ENCODE assay signal across 18 cellular contexts in the genomic region with DNA sequence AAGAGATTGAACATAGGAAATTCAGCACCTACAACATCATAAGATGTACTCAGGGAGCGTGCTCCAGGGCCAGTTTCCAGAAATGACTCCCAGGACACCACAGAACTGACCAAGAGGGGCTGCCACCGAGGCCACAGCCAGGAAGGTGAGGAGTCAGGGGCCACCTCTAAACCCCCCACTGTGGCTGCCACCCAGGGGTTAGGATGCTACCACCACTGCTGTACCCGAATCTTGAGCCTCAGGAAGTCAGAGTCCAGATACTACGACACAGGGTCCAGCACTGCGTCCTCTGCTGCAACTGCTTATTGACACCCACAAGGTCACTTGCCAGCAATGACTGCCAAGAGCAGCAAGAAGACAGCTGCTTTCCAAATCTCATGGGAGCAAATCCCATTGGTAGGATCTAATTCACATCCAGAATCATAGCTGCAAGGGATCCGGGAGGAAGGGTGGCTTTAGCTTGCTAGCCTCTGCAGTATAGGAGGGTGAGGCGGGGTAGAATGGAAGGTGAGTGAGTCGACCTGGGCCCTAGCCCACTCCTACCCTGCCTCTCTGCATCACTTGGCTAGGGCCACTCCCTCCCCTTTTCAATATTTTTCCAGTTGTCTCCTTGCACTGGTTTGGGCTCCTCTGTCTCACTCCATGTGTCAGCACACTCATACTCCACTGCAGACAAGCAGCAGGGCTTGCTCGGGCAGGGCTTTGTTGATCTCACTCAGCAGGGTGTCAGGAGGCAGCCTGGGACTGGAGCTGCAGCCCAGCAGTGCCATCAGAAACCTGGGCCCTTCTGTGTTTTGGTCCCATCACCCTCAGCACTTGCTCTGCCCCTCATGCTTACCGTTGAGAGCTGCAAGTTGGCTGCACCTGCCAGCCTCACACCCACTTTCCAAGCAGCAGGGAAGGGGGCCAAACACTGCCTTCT. TPM values are rescaled to one million over a fixed set of nuclear protein-coding genes. Genes with fewer than 3 reads are reported as not detected.
"Had no signal": no experiment of that assay in that cellular context is flagged by ENCODE, and none has a peak within 500 bp of the region (broad histone marks: within the 10 kb centered on the region; RNA-seq: fewer than 3 reads in every experiment).

No MANE protein-coding gene starts in this region.

- H3K4me3 ChIP-seq: ascending aorta, cardiac muscle cell, colonic mucosa, gastroesophageal sphincter, neural progenitor cell, pancreas, thyroid gland had no signal

- H3K4me1 ChIP-seq: ascending aorta, colonic mucosa, thyroid gland had no signal

- H3K27me3 Mint-ChIP-seq: activated naive CD8-positive, alpha-beta T cell had no signal

- ATAC-seq: gastroesophageal sphincter, pancreas, T-cell had no signal

- H3K4me2 ChIP-seq: neural progenitor cell had no signal

- H3K9me3 Mint-ChIP-seq: T-cell had no signal

- H2AFZ ChIP-seq: neural progenitor cell had no signal

- H3K27ac ChIP-seq: ascending aorta, cardiac muscle cell, colonic mucosa, gastroesophageal sphincter, neural progenitor cell, pancreas, thyroid gland had no signal

- H3K36me3 Mint-ChIP-seq: neural progenitor cell, T-cell had no signal

- DNase-seq: activated CD4-positive, alpha-beta T cell treated with anti-CD3 and anti-CD28 coated beads, Interleukin-2, amount 50 U/mL, for 1 hour; activated effector memory CD4-positive, alpha-beta T cell treated with Interleukin-2 at 50 U/mL for 16 hours; activated T-cell treated with anti-CD3 and anti-CD28 coated beads, Interleukin-2, amount 50 U/mL, for 1 hour; colonic mucosa; effector CD4-positive, alpha-beta T cell; pancreas; retina; stimulated activated CD4-positive, alpha-beta T cell treated with anti-CD3 and anti-CD28 coated beads, Interleukin-4, amount 100 ng/mL, for 4 hours; T-cell; thyroid gland had no signal

- H3K27ac Mint-ChIP-seq: activated naive CD8-positive, alpha-beta T cell; neural progenitor cell; T-cell had no signal

- H3K27me3 ChIP-seq: ascending aorta, colonic mucosa, thyroid gland had no signal

- H3K4me3 Mint-ChIP-seq: activated naive CD8-positive, alpha-beta T cell; neural progenitor cell; T-cell had no signal

- H3K9ac ChIP-seq: neural progenitor cell had no signal

- H3K9me3 ChIP-seq: colonic mucosa, pancreas, thyroid gland had no signal

- FAIRE-seq: pancreas had no signal

- H3K36me3 ChIP-seq: ascending aorta, cardiac muscle cell, colonic mucosa, neural progenitor cell, pancreas, thyroid gland had no signal

RNA-seq across cellular contexts. Expression of gene CYTH4, which starts 18.1 kb away (rescaled TPM):
- total RNA-seq: cardiac muscle cell, kidney epithelial cell had no signal
- polyA plus RNA-seq: cardiac muscle cell had no signal

RNA-seq across cellular contexts. Expression of gene SSTR3, which starts 52.0 kb away (rescaled TPM):
- total RNA-seq: ascending aorta, gastroesophageal sphincter, kidney epithelial cell, skeletal muscle tissue had no signal
- polyA plus RNA-seq: cardiac muscle cell, liver had no signal
